In genomic region chr3:89971329-89971728, GRCh38 we compare ENCODE assay signal across 33 cellular contexts.
"Had no signal": no experiment of that assay in that cellular context is flagged by ENCODE, and none has a peak within 500 bp of the region (broad histone marks: within the 10 kb centered on the region; RNA-seq: fewer than 3 reads in every experiment).

No MANE protein-coding gene starts in this region.

- H3K27ac ChIP-seq: adrenal gland, ascending aorta, body of pancreas, brain microvascular endothelial cell, breast epithelium, cardiac muscle cell had no signal

- ATAC-seq: activated naive CD4-positive, alpha-beta T cell treated with anti-CD3 and anti-CD28 coated beads, Interleukin-2, amount 50 U/mL, for 72 hours; activated naive CD8-positive, alpha-beta T cell treated with anti-CD3 and anti-CD28 coated beads, Interleukin-2, amount 50 U/mL, for 24 hours; activated T-cell treated with anti-CD3 and anti-CD28 coated beads, Interleukin-2, amount 50 U/mL, for 4 hours; activated T-cell treated with anti-CD3 and anti-CD28 coated beads, Interleukin-2, amount 50 U/mL, for 72 hours; activated T-helper 17 cell treated with anti-CD3 and anti-CD28 coated beads, Interleukin-2, amount 50 U/mL, for 72 hours; body of pancreas had no signal

- DNase-seq: activated effector memory CD4-positive, alpha-beta T cell treated with anti-CD3 and anti-CD28 coated beads, Interleukin-2, amount 50 U/mL, for 16 hours; activated effector memory CD4-positive, alpha-beta T cell treated with Interleukin-2 at 50 U/mL for 16 hours; activated gamma-delta T cell; activated gamma-delta T cell treated with Interleukin-2 at 50 U/mL for 16 hours; activated naive CD4-positive, alpha-beta T cell; activated naive CD4-positive, alpha-beta T cell treated with anti-CD3 and anti-CD28 coated beads for 36 hours; activated naive CD4-positive, alpha-beta T cell treated with anti-CD3 and anti-CD28 coated beads, Interleukin-2, amount 10 ng/mL, durations not matched to agents 7 days and 5 days; activated naive CD4-positive, alpha-beta T cell treated with anti-CD3 and anti-CD28 coated beads, Interleukin-2, amount 50 U/mL, for 16 hours; activated naive CD4-positive, alpha-beta T cell treated with Interleukin-2 at 50 U/mL for 16 hours; activated naive CD8-positive, alpha-beta T cell treated with anti-CD3 and anti-CD28 coated beads for 36 hours; activated naive CD8-positive, alpha-beta T cell treated with anti-CD3 and anti-CD28 coated beads, Interleukin-2, amount 10 ng/mL, durations not matched to agents 7 days and 5 days; activated naive CD8-positive, alpha-beta T cell treated with anti-CD3 and anti-CD28 coated beads, Interleukin-2, amount 50 U/mL, for 24 hours; activated T-cell treated with anti-CD3 and anti-CD28 coated beads, Interleukin-2, amount 50 U/mL, for 4 hours; activated T-cell treated with anti-CD3 and anti-CD28 coated beads, Interleukin-2, amount 50 U/mL, for 48 hours; activated T-cell treated with anti-CD3 and anti-CD28 coated beads, Interleukin-2, amount 50 U/mL, for 72 hours; adrenal gland; amniotic stem cell; amygdala; anterior cingulate cortex; aorta; body of pancreas; brain microvascular endothelial cell; caudate nucleus; central memory CD4-positive, alpha-beta T cell; cerebellar nuclear complex had no signal

- H3K4me1 ChIP-seq: adrenal gland, ascending aorta, body of pancreas, breast epithelium had no signal

- H3K36me3 ChIP-seq: adrenal gland, ascending aorta, brain microvascular endothelial cell, breast epithelium, cardiac muscle cell had no signal

- FAIRE-seq: astrocyte, bronchial epithelial cell, colon had no signal

- H3K9me3 ChIP-seq: adrenal gland, body of pancreas had no signal

- H3K4me3 ChIP-seq: adrenal gland, ascending aorta, body of pancreas, breast epithelium, cardiac muscle cell had no signal

- H3K27me3 ChIP-seq: adrenal gland, ascending aorta, body of pancreas, brain microvascular endothelial cell, breast epithelium, cardiac muscle cell had no signal
